ENCODE assay signal across 10 cellular contexts in genomic region chr19:33438016-33438671, GRCh38.
DNase-seq lines count a peak whose midpoint lies in the region; ATAC-seq and TF ChIP-seq lines count a peak whose summit lies in the region.
"Had no signal": no experiment of that assay in that cellular context is flagged by ENCODE, and none has a peak within 500 bp of the region (broad histone marks: within the 10 kb centered on the region; RNA-seq: fewer than 3 reads in every experiment).

No MANE protein-coding gene starts in this region.

- no peak overlapping the region for H3K4me3 ChIP-seq in right atrium auricular region
- H3K4me3 ChIP-seq: BLaER1, gastrocnemius medialis had no signal

- TF ChIP-seq CTCF in right atrium auricular region (IDR thresholded peaks at IDR 0.05) = no peak

- H3K27me3 ChIP-seq in right atrium auricular region = no peaks in the 10 kb centered on the region
- H3K27me3 ChIP-seq: BLaER1, gastrocnemius medialis had no signal

- H3K9me3 ChIP-seq in right atrium auricular region = no peaks in the 10 kb centered on the region
- H3K9me3 ChIP-seq: BLaER1, gastrocnemius medialis had no signal

- H3K4me1 ChIP-seq in right atrium auricular region = no peaks in the 10 kb centered on the region
- H3K4me1 ChIP-seq: BLaER1 had no signal

- ATAC-seq in Right ventricle myocardium inferior (peak; percentile 34), HG02852 (IDR thresholded peaks at IDR 0.05; ENCODE audit: unreplicated experiment) (no peak), GM19324 (IDR thresholded peaks at IDR 0.05; ENCODE audit: low FRiP score, unreplicated experiment) (no peak)

- H3K27ac ChIP-seq in right atrium auricular region = no peak overlapping the region
- H3K27ac ChIP-seq: BLaER1, gastrocnemius medialis had no signal

- intact Hi-C loops in Right ventricle myocardium inferior (cut with DNase I) = loop anchor here (10.0 kb wide), 1 partner anchor 87 kb away; the partner anchor contains the start of gene PEPD

- DNase-seq in Right ventricle myocardium inferior (ENCODE audit: missing footprints) (no peak), right atrium auricular region (ENCODE audit: low spot score) (no peak), SK-MEL-5 (ENCODE audit: low read depth, low spot score) (peak; percentile 51), hippocampal formation (lab: John Stamatoyannopoulos, UW) (peak; percentile 21 to 47), HK-2 (ENCODE audit: unreplicated experiment) (no peak), NOMO-1 treated with DMSO at 0.1 percent for 48 hours (lab: John Stamatoyannopoulos, UW; ENCODE audit: unreplicated experiment) (no peak)

- no peaks in the 10 kb centered on the region for H3K36me3 ChIP-seq in right atrium auricular region
- H3K36me3 ChIP-seq: BLaER1, gastrocnemius medialis had no signal

- in situ Hi-C loops in SK-MEL-5 (cut with HindIII; ENCODE audit: low pct_unique_long_range_greater_than_20kb, low sequenced_read_pairs) = no loop called here

Comparison
In these comparisons a context has a peak if more than half of its experiments do, and no peak if none do; other contexts are left out.
1. DNase-seq: peak in SK-MEL-5 (single experiment) and hippocampal formation (2 of 2); none in Right ventricle myocardium inferior (single experiment), right atrium auricular region (single experiment), HK-2 (single experiment) and NOMO-1 treated with DMSO at 0.1 percent for 48 hours (single experiment).